In genomic region chr10:72336259-72337038, GRCh38 we compare ENCODE assay signal across 9 cellular contexts.
DNase-seq lines count a peak whose midpoint lies in the region; ATAC-seq and TF ChIP-seq lines count a peak whose summit lies in the region.
"Had no signal": no experiment of that assay in that cellular context is flagged by ENCODE, and none has a peak within 500 bp of the region (broad histone marks: within the 10 kb centered on the region; RNA-seq: fewer than 3 reads in every experiment).

No MANE protein-coding gene starts in this region.

- H3K27ac ChIP-seq in KMS-11, result peak overlapping the region; percentile 84
- H3K27ac ChIP-seq: SJSA1 had no signal

- peak overlapping the region; percentile 91 for H3K27ac Mint-ChIP-seq in activated naive CD8-positive, alpha-beta T cell treated with anti-CD3 and anti-CD28 coated beads, Interleukin-2, amount 50 U/mL, for 24 hours

- peak overlapping the region; percentile 72; the same call in 1 of the 2 replicates for H3K9ac ChIP-seq in KMS-11

- H3K4me2 ChIP-seq in KMS-11, result peak overlapping the region; percentile 96

- no peaks in the 10 kb centered on the region for H3K27me3 ChIP-seq in KMS-11 (ENCODE audit: insufficient read depth, low read depth)
- H3K27me3 ChIP-seq: SJSA1 had no signal

- no peak for TF ChIP-seq CTCF in KMS-11 (conservative IDR thresholded peaks at IDR 0.05; ENCODE audit: low read depth, low read length)

- no peaks in the 10 kb centered on the region for H4K20me1 ChIP-seq in KMS-11 (ENCODE audit: insufficient read depth)

- H3K36me3 ChIP-seq in KMS-11 (ENCODE audit: insufficient read depth), result no peaks in the 10 kb centered on the region

- no peaks in the 10 kb centered on the region for H3K79me2 ChIP-seq in KMS-11 (ENCODE audit: insufficient read depth, low read depth)

- no peak for ATAC-seq in activated naive CD8-positive, alpha-beta T cell treated with anti-CD3 and anti-CD28 coated beads, Interleukin-2, amount 50 U/mL, for 24 hours
- ATAC-seq in stimulated activated naive CD8-positive, alpha-beta T cell treated with anti-CD3 and anti-CD28 coated beads, Interleukin-15, Interleukin-2, amounts not matched to agents 100 U/mL and 50 U/mL, for 24 hours, result no peak
- ATAC-seq in activated CD4-positive, CD25-positive, alpha-beta regulatory T cell treated with anti-CD3 and anti-CD28 coated beads, Interleukin-2, amount 50 U/mL, for 24 hours, result no peak
- no peak for ATAC-seq in GM18907 (IDR thresholded peaks at IDR 0.05; ENCODE audit: unreplicated experiment)

- H2AFZ ChIP-seq in KMS-11 (ENCODE audit: low read depth), result no peak overlapping the region

- H3K27me3 Mint-ChIP-seq in activated naive CD8-positive, alpha-beta T cell treated with anti-CD3 and anti-CD28 coated beads, Interleukin-2, amount 50 U/mL, for 24 hours, result no peaks in the 10 kb centered on the region

- H3K4me1 ChIP-seq in KMS-11 (ENCODE audit: low read depth, poor library complexity, severe bottlenecking), result peaks cover 60% of the 10 kb centered on the region

- H3K36me3 Mint-ChIP-seq in activated naive CD8-positive, alpha-beta T cell treated with anti-CD3 and anti-CD28 coated beads, Interleukin-2, amount 50 U/mL, for 24 hours (ENCODE audit: low read depth), result peaks cover 35% of the 10 kb centered on the region

- no peak overlapping the region for H3K4me3 ChIP-seq in KMS-11 (IDR thresholded peaks at IDR 0.05; ENCODE audit: insufficient read depth, low read depth, low read length)
- H3K4me3 ChIP-seq: SJSA1 had no signal

- no peaks in the 10 kb centered on the region for H3K9me3 Mint-ChIP-seq in activated naive CD8-positive, alpha-beta T cell treated with anti-CD3 and anti-CD28 coated beads, Interleukin-2, amount 50 U/mL, for 24 hours

- DNase-seq in activated naive CD8-positive, alpha-beta T cell treated with anti-CD3 and anti-CD28 coated beads, Interleukin-2, amount 50 U/mL, for 24 hours, result no peak
- DNase-seq in iris pigment epithelial cell (ENCODE audit: low read depth) (peak; percentile 49), NCI-H128 (lab: John Stamatoyannopoulos, UW; ENCODE audit: unreplicated experiment) (no peak), SHP77 (lab: John Stamatoyannopoulos, UW) (no peak)
- peak; percentile 18 for DNase-seq in stimulated activated naive CD8-positive, alpha-beta T cell treated with anti-CD3 and anti-CD28 coated beads, Interleukin-15, Interleukin-2, amounts not matched to agents 100 U/mL and 50 U/mL, for 24 hours

- peak overlapping the region; percentile 73 for H3K4me3 Mint-ChIP-seq in activated naive CD8-positive, alpha-beta T cell treated with anti-CD3 and anti-CD28 coated beads, Interleukin-2, amount 50 U/mL, for 24 hours

- peaks cover 71% of the 10 kb centered on the region for H3K4me1 Mint-ChIP-seq in activated naive CD8-positive, alpha-beta T cell treated with anti-CD3 and anti-CD28 coated beads, Interleukin-2, amount 50 U/mL, for 24 hours

Comparison
In these comparisons a context has a peak if more than half of its experiments do, and no peak if none do; other contexts are left out.
1. DNase-seq: peak in iris pigment epithelial cell (single experiment) and stimulated activated naive CD8-positive, alpha-beta T cell treated with anti-CD3 and anti-CD28 coated beads, Interleukin-15, Interleukin-2, amounts not matched to agents 100 U/mL and 50 U/mL, for 24 hours (single experiment); none in activated naive CD8-positive, alpha-beta T cell treated with anti-CD3 and anti-CD28 coated beads, Interleukin-2, amount 50 U/mL, for 24 hours (single experiment), NCI-H128 (single experiment) and SHP77 (0 of 2).